In the genomic region with DNA sequence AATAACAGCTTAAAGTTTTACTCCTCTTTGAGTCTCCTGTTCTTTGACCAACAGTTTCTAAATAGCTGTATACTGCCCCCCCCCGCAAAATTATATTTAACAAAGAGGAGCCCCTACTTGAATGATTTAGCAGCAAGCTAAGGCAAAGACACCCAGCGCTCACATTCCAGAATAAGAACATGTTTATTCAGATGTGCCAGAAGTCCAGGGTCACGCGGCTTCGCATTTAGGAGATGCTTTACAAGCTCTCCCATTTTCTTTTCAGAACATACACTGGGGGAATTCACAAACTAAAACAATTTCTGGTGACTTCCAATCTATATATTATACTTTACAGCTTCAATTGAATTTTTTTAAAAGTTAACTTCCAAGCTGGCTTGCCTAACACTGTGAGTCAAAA, we compare ENCODE assay signal across 18 cellular contexts. TPM values are rescaled to one million over a fixed set of nuclear protein-coding genes. Genes with fewer than 3 reads are reported as not detected.
DNase-seq lines count a peak whose midpoint lies in the region; ATAC-seq and TF ChIP-seq lines count a peak whose summit lies in the region.
"Had no signal": no experiment of that assay in that cellular context is flagged by ENCODE, and none has a peak within 500 bp of the region (broad histone marks: within the 10 kb centered on the region; RNA-seq: fewer than 3 reads in every experiment).

No MANE protein-coding gene starts in this region.

- no peaks in the 10 kb centered on the region for H3K27me3 Mint-ChIP-seq in stimulated activated memory B cell treated with anti-CD40 and anti-IgM and Interleukin-4, amounts not matched to agents 10 μg/mL and 1 μg/mL and 100 μg/mL, for 72 hours

- H3K36me3 ChIP-seq in esophagus (ENCODE audit: control insufficient read depth in 2 of 2, insufficient read depth in 2 of 2, low read length in 1 of 2): peaks cover 0 to 4% of the 10 kb centered on the region in 2 donors
- peaks cover 0 to 11% of the 10 kb centered on the region in 2 donors for H3K36me3 ChIP-seq in muscle layer of duodenum (ENCODE audit: control insufficient read depth in 1 of 2, insufficient read depth in 2 of 2, low read length in 2 of 2)
- peaks cover 3 to 4% of the 10 kb centered on the region in 2 donors for H3K36me3 ChIP-seq in stomach smooth muscle (ENCODE audit: control insufficient read depth in 2 of 2, insufficient read depth in 2 of 2, low read length in 2 of 2)
- H3K36me3 ChIP-seq: thoracic aorta had no signal

- TF ChIP-seq CTCF in VCaP (conservative IDR thresholded peaks at IDR 0.05): no peak

- H3K4me1 Mint-ChIP-seq in stimulated activated memory B cell treated with anti-CD40 and anti-IgM and Interleukin-4, amounts not matched to agents 10 μg/mL and 1 μg/mL and 100 μg/mL, for 72 hours: peaks cover 24% of the 10 kb centered on the region

- H3K9ac ChIP-seq in stomach smooth muscle (ENCODE audit: low read length in 2 of 2): peak overlapping the region in 1 of 2 donors; percentile 52

- H3K27ac ChIP-seq in VCaP (peak overlapping the region; percentile 13; the same call in 1 of the 2 replicates), esophagus (ENCODE audit: low read depth in 2 of 2, low read length in 1 of 2) (peak overlapping the region; percentile 42 to 69), muscle layer of duodenum (ENCODE audit: low read length) (peak overlapping the region; percentile 45), stomach smooth muscle (ENCODE audit: low read length) (peak overlapping the region; percentile 78)
- H3K27ac ChIP-seq: thoracic aorta had no signal

- H3K27ac Mint-ChIP-seq in stimulated activated memory B cell treated with anti-CD40 and anti-IgM and Interleukin-4, amounts not matched to agents 10 μg/mL and 1 μg/mL and 100 μg/mL, for 72 hours: no peak overlapping the region
- H3K27ac Mint-ChIP-seq: natural killer cell had no signal

- DNase-seq in NCI-H187 (lab: John Stamatoyannopoulos, UW): no peak
- no peak for DNase-seq in SK-N-DZ (ENCODE audit: low spot score)
- DNase-seq: central memory CD4-positive, alpha-beta T cell; DMS79 treated with DMSO at 0.1 percent for 48 hours; natural killer cell; NCI-H1694 treated with DMSO at 0.1 percent for 48 hours; NCI-H2227 treated with DMSO at 0.1 percent for 48 hours; spleen; T1000 had no signal

- no peak overlapping the region for H3K4me3 ChIP-seq in esophagus (ENCODE audit: low read depth in 1 of 2, low read length in 2 of 2)
- no peak overlapping the region for H3K4me3 ChIP-seq in muscle layer of duodenum (ENCODE audit: low read depth in 1 of 2, low read length in 2 of 2)
- peak overlapping the region in 1 of 2 donors; percentile 49 for H3K4me3 ChIP-seq in stomach smooth muscle (ENCODE audit: low read length in 2 of 2)
- H3K4me3 ChIP-seq: heart left ventricle, spleen, thoracic aorta had no signal

- H3K4me1 ChIP-seq in esophagus (ENCODE audit: control insufficient read depth in 2 of 2, insufficient read depth in 2 of 2, low read length in 1 of 2) (peaks cover 10 to 15% of the 10 kb centered on the region in 2 donors), muscle layer of duodenum (ENCODE audit: control insufficient read depth in 1 of 2, insufficient read depth in 2 of 2, low read length in 2 of 2) (peaks cover 12 to 53% of the 10 kb centered on the region in 2 donors), stomach smooth muscle (ENCODE audit: control insufficient read depth, insufficient read depth, low read length) (peaks cover 61% of the 10 kb centered on the region)

- H3K36me3 Mint-ChIP-seq in stimulated activated memory B cell treated with anti-CD40 and anti-IgM and Interleukin-4, amounts not matched to agents 10 μg/mL and 1 μg/mL and 100 μg/mL, for 72 hours: peaks cover 32% of the 10 kb centered on the region
- H3K36me3 Mint-ChIP-seq: natural killer cell had no signal

- no peak for ATAC-seq in stimulated activated memory B cell treated with anti-CD40 and anti-IgM and Interleukin-4, amounts not matched to agents 10 μg/mL and 1 μg/mL and 100 μg/mL, for 72 hours
- ATAC-seq: activated CD4-positive, CD25-positive, alpha-beta regulatory T cell treated with anti-CD3 and anti-CD28 coated beads, Interleukin-2, amount 50 U/mL, for 24 hours; heart left ventricle; natural killer cell; SK-N-SH treated with all-trans-retinoic acid at 6 μM for 48 hours had no signal

- WGBS in esophagus, 2 donors: 51 to 65% methylated on average over 5 of the region's 5 CpGs

- H3K9me3 ChIP-seq in esophagus (ENCODE audit: control insufficient read depth in 2 of 2, insufficient read depth in 1 of 2, low read depth in 1 of 2, low read length in 1 of 2) (no peaks in the 10 kb centered on the region), muscle layer of duodenum (ENCODE audit: control insufficient read depth in 1 of 2, low read length in 2 of 2) (no peaks in the 10 kb centered on the region), stomach smooth muscle (ENCODE audit: control insufficient read depth in 2 of 2, low read length in 2 of 2) (no peaks in the 10 kb centered on the region)
- H3K9me3 ChIP-seq: heart left ventricle, spleen, thoracic aorta had no signal

- no peaks in the 10 kb centered on the region for H3K27me3 ChIP-seq in esophagus (ENCODE audit: control insufficient read depth in 1 of 2, insufficient read depth in 2 of 2, low read length in 2 of 2)
- H3K27me3 ChIP-seq in muscle layer of duodenum (ENCODE audit: low read depth, low read length): no peaks in the 10 kb centered on the region
- no peaks in the 10 kb centered on the region for H3K27me3 ChIP-seq in stomach smooth muscle (ENCODE audit: control insufficient read depth in 1 of 2, insufficient read depth in 2 of 2, low read length in 2 of 2)
- H3K27me3 ChIP-seq: heart left ventricle, spleen had no signal

- H3K4me3 Mint-ChIP-seq in stimulated activated memory B cell treated with anti-CD40 and anti-IgM and Interleukin-4, amounts not matched to agents 10 μg/mL and 1 μg/mL and 100 μg/mL, for 72 hours: no peak overlapping the region
- H3K4me3 Mint-ChIP-seq: natural killer cell had no signal

- no peaks in the 10 kb centered on the region for H3K9me3 Mint-ChIP-seq in stimulated activated memory B cell treated with anti-CD40 and anti-IgM and Interleukin-4, amounts not matched to agents 10 μg/mL and 1 μg/mL and 100 μg/mL, for 72 hours
- H3K9me3 Mint-ChIP-seq: natural killer cell had no signal

RNA-seq across cellular contexts. Expression of a gene that starts 5.3 kb away (rescaled TPM):
- polyA plus RNA-seq in esophagus: 1 to 10 TPM; 1.2 TPM
- 26.9 TPM in 2 replicates for polyA plus RNA-seq in SK-N-DZ (2014; cell fraction: cytosol; rRNA removed)
- polyA plus RNA-seq in SK-N-DZ (2014; cell fraction: nucleus; rRNA removed): 9.1 and 12.6 TPM in 2 replicates

RNA-seq across cellular contexts. Expression of a gene that starts 36.1 kb away (rescaled TPM):
- polyA plus RNA-seq in esophagus: 10 to 100 TPM; 10.3 to 16.3 TPM
- 11.8 and 15.7 TPM in 2 replicates for polyA plus RNA-seq in SK-N-DZ (2014; cell fraction: cytosol; rRNA removed)
- polyA plus RNA-seq in SK-N-DZ (2014; cell fraction: nucleus; rRNA removed): 29.5 and 32.0 TPM in 2 replicates

Comparison
In these comparisons a context has a peak if more than half of its experiments do, and no peak if none do; other contexts are left out.
1. H3K27ac ChIP-seq: peak in every context shown above with its lines; median percentile 78 in stomach smooth muscle; 56 in esophagus; 45 in muscle layer of duodenum; 13 in VCaP.